Comparison of ENCODE assay signal across 8 cellular contexts in genomic region chr20:53595742-53596141, GRCh38. TPM values are rescaled to one million over a fixed set of nuclear protein-coding genes. Genes with fewer than 3 reads are reported as not detected.
DNase-seq lines count a peak whose midpoint lies in the region; ATAC-seq, FAIRE-seq and TF ChIP-seq lines count a peak whose summit lies in the region.
"Not testable (repeated sequence)": the region's sequence is repeated elsewhere in the genome, so short reads cannot be mapped to it uniquely, and the experiment has no call there.

No MANE protein-coding gene starts in this region.

- H4K20me1 ChIP-seq in keratinocyte (ENCODE audit: control insufficient read depth, extremely low read depth, insufficient read depth, low read length), result not testable (repeated sequence)

- not testable (repeated sequence) for H3K9me3 Mint-ChIP-seq in activated T-helper 2 cell treated with anti-CD3 and anti-CD28 coated beads, Interferon-gamma antibody, Interleukin-2, Interleukin-4, amounts not matched to agents 10 μg/mL and 5 μg/mL and 100 μg/mL, durations not matched to agents 14 hours and 24 hours and 36 hours; dendritic cell treated with granulocyte-macrophage colony-stimulating factor and Interleukin-4, amounts not matched to agents 40 ng/mL and 50 ng/mL, for 4 days; natural killer cell

- H3K4me1 Mint-ChIP-seq in activated T-helper 2 cell treated with anti-CD3 and anti-CD28 coated beads, Interferon-gamma antibody, Interleukin-2, Interleukin-4, amounts not matched to agents 10 μg/mL and 5 μg/mL and 100 μg/mL, durations not matched to agents 14 hours and 24 hours and 36 hours (ENCODE audit: low read depth), result peaks cover 41% of the 10 kb centered on the region
- peaks cover 47% of the 10 kb centered on the region for H3K4me1 Mint-ChIP-seq in dendritic cell treated with granulocyte-macrophage colony-stimulating factor and Interleukin-4, amounts not matched to agents 40 ng/mL and 50 ng/mL, for 4 days (ENCODE audit: low read depth)
- peaks cover 35 to 52% of the 10 kb centered on the region in 2 donors for H3K4me1 Mint-ChIP-seq in natural killer cell

- not testable (repeated sequence) for DNase-seq in Peyer's patch; activated T-helper 2 cell treated with anti-CD3 and anti-CD28 coated beads, Interferon-gamma antibody, Interleukin-2, Interleukin-4, amounts not matched to agents 10 μg/mL and 5 μg/mL and 100 μg/mL, durations not matched to agents 14 hours and 24 hours and 36 hours (ENCODE audit: low spot score); keratinocyte (ENCODE audit: low read depth, low spot score); natural killer cell; spleen

- dilution Hi-C loops in keratinocyte (cut with MboI; ENCODE audit: extremely low pct_ligation_motif_present, low sequenced_read_pairs), result not testable (repeated sequence)

- H3K27me3 Mint-ChIP-seq in activated T-helper 2 cell treated with anti-CD3 and anti-CD28 coated beads, Interferon-gamma antibody, Interleukin-2, Interleukin-4, amounts not matched to agents 10 μg/mL and 5 μg/mL and 100 μg/mL, durations not matched to agents 14 hours and 24 hours and 36 hours (ENCODE audit: low read depth); dendritic cell treated with granulocyte-macrophage colony-stimulating factor and Interleukin-4, amounts not matched to agents 40 ng/mL and 50 ng/mL, for 4 days; natural killer cell (ENCODE audit: low read depth in 2 of 2): not testable (repeated sequence)

- not testable (repeated sequence) for TF ChIP-seq POLR2A in Peyer's patch (IDR thresholded peaks at IDR 0.05); spleen (IDR thresholded peaks at IDR 0.05)

- peaks cover 25% of the 10 kb centered on the region for H3K79me2 ChIP-seq in ACC112 (ENCODE audit: control insufficient read depth, insufficient read depth, low read length, unreplicated experiment)
- peaks cover 51% of the 10 kb centered on the region for H3K79me2 ChIP-seq in keratinocyte (ENCODE audit: control insufficient read depth, insufficient read depth, low read length)

- not testable (repeated sequence) for H3K9me3 ChIP-seq in HEK293 (ENCODE audit: control insufficient read depth, insufficient read depth, low read depth, low read length); Peyer's patch; keratinocyte (ENCODE audit: control insufficient read depth, low read depth, low read length); spleen

- peak overlapping the region; percentile 81 for H3K27ac ChIP-seq in ACC112 (ENCODE audit: low read depth, low read length)
- peak overlapping the region; percentile 65; the same call in 1 of the 2 replicates for H3K27ac ChIP-seq in HEK293 (ENCODE audit: extremely low read depth, low read depth, low read length)
- H3K27ac ChIP-seq in Peyer's patch, result peak overlapping the region; percentile 80 to 100 (median 98)
- peak overlapping the region; percentile 89 for H3K27ac ChIP-seq in keratinocyte (ENCODE audit: control insufficient read depth, insufficient read depth, low read length)
- peak overlapping the region; percentile 35 to 100 (median 100) for H3K27ac ChIP-seq in spleen

- WGBS in spleen, 5 donors, result 30 to 44% (median 38%) methylated on average over 2 to 3 of the region's 3 CpGs

- H3K36me3 Mint-ChIP-seq in activated T-helper 2 cell treated with anti-CD3 and anti-CD28 coated beads, Interferon-gamma antibody, Interleukin-2, Interleukin-4, amounts not matched to agents 10 μg/mL and 5 μg/mL and 100 μg/mL, durations not matched to agents 14 hours and 24 hours and 36 hours (ENCODE audit: low read depth), result peaks cover 20% of the 10 kb centered on the region
- H3K36me3 Mint-ChIP-seq in dendritic cell treated with granulocyte-macrophage colony-stimulating factor and Interleukin-4, amounts not matched to agents 40 ng/mL and 50 ng/mL, for 4 days (ENCODE audit: low read depth), result peaks cover 27% of the 10 kb centered on the region
- H3K36me3 Mint-ChIP-seq in natural killer cell, result not testable (repeated sequence)

- not testable (repeated sequence) for H2AFZ ChIP-seq in ACC112 (ENCODE audit: low read length, unreplicated experiment); keratinocyte (ENCODE audit: control insufficient read depth, low read length)

- not testable (repeated sequence) for FAIRE-seq in keratinocyte (lab: Jason Lieb, UNC)

- ATAC-seq in natural killer cell, result not testable (repeated sequence)

- TF ChIP-seq CTCF in HEK293 (tag by site-specific recombination; IDR thresholded peaks at IDR 0.05); Peyer's patch (IDR thresholded peaks at IDR 0.05); keratinocyte (optimal IDR thresholded peaks at IDR 0.05 in 1 of 3, IDR thresholded peaks at IDR 0.05 in 1 of 3, conservative IDR thresholded peaks at IDR 0.05 in 1 of 3; ENCODE audit: extremely low read depth in 1 of 3, insufficient read depth in 2 of 3, low read length in 3 of 3); natural killer cell (IDR thresholded peaks at IDR 0.05); spleen (IDR thresholded peaks at IDR 0.05 in 8 of 11, conservative IDR thresholded peaks at IDR 0.05 in 3 of 11): not testable (repeated sequence)

- peak overlapping the region; percentile 82; the same call in 1 of the 2 replicates for H3K4me3 ChIP-seq in ACC112 (ENCODE audit: low read depth, low read length)
- not testable (repeated sequence) for H3K4me3 ChIP-seq in HEK293 (ENCODE audit: low read depth, low read length); spleen
- H3K4me3 ChIP-seq in Peyer's patch, result peak overlapping the region in 2 of 4 donors; percentile 78 to 86
- H3K4me3 ChIP-seq in keratinocyte (ENCODE audit: control insufficient read depth in 2 of 3, extremely low read depth in 1 of 3, insufficient read depth in 2 of 3, low read depth in 1 of 3, low read length in 3 of 3), result peak overlapping the region; percentile 46 to 94 (median 72)

- peak overlapping the region; percentile 91 for H3K27ac Mint-ChIP-seq in activated T-helper 2 cell treated with anti-CD3 and anti-CD28 coated beads, Interferon-gamma antibody, Interleukin-2, Interleukin-4, amounts not matched to agents 10 μg/mL and 5 μg/mL and 100 μg/mL, durations not matched to agents 14 hours and 24 hours and 36 hours
- peak overlapping the region; percentile 95 for H3K27ac Mint-ChIP-seq in dendritic cell treated with granulocyte-macrophage colony-stimulating factor and Interleukin-4, amounts not matched to agents 40 ng/mL and 50 ng/mL, for 4 days
- peak overlapping the region; percentile 76 to 91 for H3K27ac Mint-ChIP-seq in natural killer cell

- H3K4me1 ChIP-seq in ACC112 (ENCODE audit: control insufficient read depth, insufficient read depth, low read length, unreplicated experiment) (peaks cover 18% of the 10 kb centered on the region), HEK293 (ENCODE audit: control insufficient read depth, insufficient read depth, low read length) (peaks cover 18% of the 10 kb centered on the region), Peyer's patch (peaks cover 0 to 10% (median 0%) of the 10 kb centered on the region in 4 donors), keratinocyte (ENCODE audit: control insufficient read depth, extremely low read depth, insufficient read depth, low read length) (peaks cover 22% of the 10 kb centered on the region), spleen (peaks cover 9 to 63% (median 34%) of the 10 kb centered on the region in 6 donors)

- H3K27me3 ChIP-seq in ACC112 (ENCODE audit: insufficient read depth, low read length); Peyer's patch; keratinocyte (ENCODE audit: control insufficient read depth, extremely low read depth, insufficient read depth, low read length); spleen (replicated peaks in 1 of 7): not testable (repeated sequence)

- intact Hi-C loops in activated T-helper 2 cell treated with anti-CD3 and anti-CD28 coated beads, Interferon-gamma antibody, Interleukin-2, Interleukin-4, amounts not matched to agents 10 μg/mL and 5 μg/mL and 100 μg/mL, durations not matched to agents 14 hours and 24 hours and 36 hours (cut with micrococcal nuclease), result loop anchor here (5.0 kb wide), 2 partner anchors 112 to 272 kb away; no protein-coding TSS in a partner anchor
- intact Hi-C loops in dendritic cell treated with granulocyte-macrophage colony-stimulating factor and Interleukin-4, amounts not matched to agents 40 ng/mL and 50 ng/mL, for 4 days (cut with micrococcal nuclease); natural killer cell (cut with micrococcal nuclease); spleen (cut with DNase I; ENCODE audit: low total_unique reads): not testable (repeated sequence)

- H3K9me1 ChIP-seq in keratinocyte (ENCODE audit: control insufficient read depth, extremely low read depth, insufficient read depth, low read length), result not testable (repeated sequence)

- H3K4me2 ChIP-seq in keratinocyte (ENCODE audit: control insufficient read depth, extremely low read depth, insufficient read depth, low read depth, low read length), result peak overlapping the region; percentile 95

- CTCF ChIA-PET in HEK293 (lab: Yijun Ruan, JAX), result not testable (repeated sequence)

- POLR2A ChIA-PET in HEK293 (lab: Yijun Ruan, JAX), result not testable (repeated sequence)

- H3K36me3 ChIP-seq in ACC112 (ENCODE audit: insufficient read depth, low read length); HEK293 (ENCODE audit: control insufficient read depth in 2 of 2, insufficient read depth in 1 of 2, low read length in 2 of 2); Peyer's patch; keratinocyte (ENCODE audit: control insufficient read depth in 2 of 2, extremely low read depth in 1 of 2, insufficient read depth in 2 of 2, low read length in 2 of 2); spleen: not testable (repeated sequence)

- peak overlapping the region; percentile 77 for H3K4me3 Mint-ChIP-seq in activated T-helper 2 cell treated with anti-CD3 and anti-CD28 coated beads, Interferon-gamma antibody, Interleukin-2, Interleukin-4, amounts not matched to agents 10 μg/mL and 5 μg/mL and 100 μg/mL, durations not matched to agents 14 hours and 24 hours and 36 hours (ENCODE audit: low read depth)
- peak overlapping the region; percentile 53 for H3K4me3 Mint-ChIP-seq in dendritic cell treated with granulocyte-macrophage colony-stimulating factor and Interleukin-4, amounts not matched to agents 40 ng/mL and 50 ng/mL, for 4 days
- H3K4me3 Mint-ChIP-seq in natural killer cell, result not testable (repeated sequence)

- peak overlapping the region; percentile 84 for H3K9ac ChIP-seq in keratinocyte (ENCODE audit: control insufficient read depth, extremely low read depth, insufficient read depth, low read length)

RNA-seq across cellular contexts. Expression of gene ZNF217, which starts 2.1 kb away (rescaled TPM):
- total RNA-seq in Peyer's patch (10 to 100 TPM; 23.3 to 59.4 (median 43.4) TPM), natural killer cell (10 to 100 TPM; 56.1 to 69.1 (median 59.0) TPM), spleen (10 to 100 TPM; 58.7 to 90.1 (median 87.5) TPM)
- 55.4 and 60.6 TPM in 2 replicates for total RNA-seq in activated T-helper 2 cell treated with anti-CD3 and anti-CD28 coated beads, Interferon-gamma antibody, Interleukin-2, Interleukin-4, amounts not matched to agents 10 μg/mL and 5 μg/mL and 100 μg/mL, durations not matched to agents 14 hours and 24 hours and 36 hours
- polyA plus RNA-seq in keratinocyte (16.9 to 19.1 TPM (median 17.3 TPM) in 3 replicates), spleen (10 to 100 TPM; 15.1 to 20.4 (median 15.3) TPM)
- polyA plus RNA-seq in keratinocyte (2011; ENCODE audit: low read depth), result 13.1 TPM
- polyA plus RNA-seq in keratinocyte (2011; cell fraction: cytosol; rRNA removed), result 7.4 and 10.7 TPM in 2 replicates
- 25.3 and 32.5 TPM in 2 replicates for polyA plus RNA-seq in keratinocyte (2011; cell fraction: nucleus; rRNA removed)
- 23.6 and 26.4 TPM in 2 replicates for polyA plus RNA-seq in keratinocyte (2012; ENCODE audit: low replicate concordance)
- 33.8 to 58.6 TPM (median 48.4 TPM) in 3 replicates for polyA minus RNA-seq in keratinocyte
- polyA minus RNA-seq in keratinocyte (2011; cell fraction: cytosol; rRNA and poly(A)+ RNA removed), result 14.0 TPM
- polyA minus RNA-seq in keratinocyte (2011; cell fraction: nucleus; rRNA and poly(A)+ RNA removed), result 53.1 and 94.6 TPM in 2 replicates
